In the genomic region with DNA sequence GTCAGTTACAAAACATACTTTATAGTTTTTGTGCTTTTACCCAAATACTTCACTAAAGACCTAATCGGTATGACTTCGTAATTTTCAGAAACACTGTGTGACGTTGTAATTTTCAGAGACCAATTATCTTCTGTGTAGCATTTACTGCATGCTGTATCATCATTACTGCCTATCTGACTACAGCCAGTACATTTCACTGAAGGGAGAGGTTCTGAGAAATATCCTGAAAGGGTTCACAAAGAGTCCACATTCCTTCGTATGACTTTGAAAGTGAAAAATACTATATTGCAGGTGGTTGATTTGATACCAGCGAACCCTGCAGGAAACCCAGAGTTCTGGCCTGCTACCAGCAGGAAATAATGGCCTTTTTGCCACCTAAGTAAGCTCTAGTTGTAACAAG, we compare ENCODE assay signal across 1 cellular context.
A peak's percentile ranks its signal among the peaks of the same experiment; 100 is the strongest.
TF ChIP-seq lines count a peak whose summit lies in the region.

No MANE protein-coding gene starts in this region.

TF ChIP-seq in K562, 482 proteins besides CTCF, POLR2A, EP300 and RAD21 (continued from another document):
- TF ChIP-seq NCOR1 (IDR thresholded peaks at IDR 0.05) (0 out of 2 replicates have a peak, but pooled peaks have one; percentile 5), C11orf30 (IDR thresholded peaks at IDR 0.05; ENCODE audit: low read depth) (peak; percentile 72), ZNF316 (IDR thresholded peaks at IDR 0.05) (peak; percentile 86), ZNF436 (CRISPR knock-in tag; IDR thresholded peaks at IDR 0.05) (no peak), HEY1 (CRISPR knock-in tag; IDR thresholded peaks at IDR 0.05; ENCODE audit: borderline replicate concordance) (no peak), MAFG (tag; conservative IDR thresholded peaks at IDR 0.05) (peak; percentile 82), CBX8 (IDR thresholded peaks at IDR 0.05; ENCODE audit: borderline replicate concordance, extremely low read depth, low read depth, low read length, poor library complexity, severe bottlenecking) (no peak), ATF1 (CRISPR knock-in tag; IDR thresholded peaks at IDR 0.05) (no peak), ATF1 (tag; IDR thresholded peaks at IDR 0.05) (0 out of 2 replicates have a peak, but pooled peaks have one; percentile 19), TAL1 (IDR thresholded peaks at IDR 0.05) (peak; percentile 22; the same call in 1 of the 2 replicates), STAG1 (CRISPR knock-in tag; IDR thresholded peaks at IDR 0.05; ENCODE audit: borderline replicate concordance) (no peak)
